8 cellular contexts compared by ENCODE assay signal in genomic region chr2:88600038-88600465, GRCh38. TPM values are rescaled to one million over a fixed set of nuclear protein-coding genes. Genes with fewer than 3 reads are reported as not detected.
DNase-seq lines count a peak whose midpoint lies in the region; ATAC-seq and TF ChIP-seq lines count a peak whose summit lies in the region.

No MANE protein-coding gene starts in this region.

- 6 to 24% methylated on average over 4 of the region's 4 CpGs for WGBS in sigmoid colon, 2 donors

- H3K4me1 ChIP-seq in DOHH2 (ENCODE audit: control insufficient read depth, low read length) (peaks cover 98% of the 10 kb centered on the region), Panc1 (ENCODE audit: control insufficient read depth, insufficient read depth, low read length) (peaks cover 10% of the 10 kb centered on the region), cardiac muscle cell (ENCODE audit: low read depth) (peaks cover 14% of the 10 kb centered on the region), sigmoid colon (peaks cover 0 to 32% (median 13%) of the 10 kb centered on the region in 4 donors)

- peaks cover 93% of the 10 kb centered on the region for H3K79me2 ChIP-seq in DOHH2 (ENCODE audit: control insufficient read depth, low read length)

- H3K27ac Mint-ChIP-seq in activated naive CD8-positive, alpha-beta T cell, result peak overlapping the region; percentile 19

- no peak overlapping the region for H3K4me3 Mint-ChIP-seq in activated naive CD8-positive, alpha-beta T cell

- no peaks in the 10 kb centered on the region for H4K20me1 ChIP-seq in DOHH2 (ENCODE audit: control insufficient read depth, insufficient read depth, low read depth, low read length)

- H3K9me2 ChIP-seq in DOHH2 (replicated peaks; ENCODE audit: control insufficient read depth, low read length), result no peaks in the 10 kb centered on the region

- TF ChIP-seq CTCF in DOHH2 (IDR thresholded peaks at IDR 0.05; ENCODE audit: low read depth, low read length, poor library complexity, severe bottlenecking) (no peak), HL-60 (IDR thresholded peaks at IDR 0.05; ENCODE audit: insufficient read depth, low read length) (no peak), Panc1 (IDR thresholded peaks at IDR 0.05) (no peak), cardiac muscle cell (IDR thresholded peaks at IDR 0.05; ENCODE audit: low read depth, low read length) (no peak), sigmoid colon (IDR thresholded peaks at IDR 0.05) (no peak)

- TF ChIP-seq EP300 in sigmoid colon (IDR thresholded peaks at IDR 0.05), result no peak

- POLR2A ChIA-PET in Panc1 (lab: Charles Lee), result interaction anchor here (0.7 kb wide), 1 partner anchor 85 kb away, joined by 4 read pairs; no protein-coding TSS in a partner anchor

- peak overlapping the region; percentile 63 for H3K4me3 ChIP-seq in DOHH2 (ENCODE audit: low read length)
- no peak overlapping the region for H3K4me3 ChIP-seq in HL-60 (replicated peaks; ENCODE audit: insufficient read depth, low read length)
- H3K4me3 ChIP-seq in Panc1 (ENCODE audit: low read depth in 2 of 2, low read length in 2 of 2), result no peak overlapping the region
- H3K4me3 ChIP-seq in cardiac muscle cell, result no peak overlapping the region
- H3K4me3 ChIP-seq in sigmoid colon, result no peak overlapping the region

- H3K9me3 Mint-ChIP-seq in activated naive CD8-positive, alpha-beta T cell (ENCODE audit: low read depth), result no peaks in the 10 kb centered on the region

- H3K9me3 ChIP-seq in DOHH2 (ENCODE audit: control insufficient read depth, insufficient read depth, low read length), result no peaks in the 10 kb centered on the region
- no peaks in the 10 kb centered on the region for H3K9me3 ChIP-seq in Panc1 (ENCODE audit: control insufficient read depth, insufficient read depth, low read depth, low read length)
- H3K9me3 ChIP-seq in cardiac muscle cell (ENCODE audit: low read depth), result no peaks in the 10 kb centered on the region
- no peaks in the 10 kb centered on the region for H3K9me3 ChIP-seq in sigmoid colon

- in situ Hi-C loops in Panc1 (cut with HindIII; ENCODE audit: low pct_unique_long_range_greater_than_20kb, low sequenced_read_pairs), result no loop called here

- H3K27me3 ChIP-seq in DOHH2 (ENCODE audit: control insufficient read depth, low read length), result no peaks in the 10 kb centered on the region
- no peaks in the 10 kb centered on the region for H3K27me3 ChIP-seq in HL-60 (ENCODE audit: insufficient read depth, poor library complexity, severe bottlenecking)
- no peaks in the 10 kb centered on the region for H3K27me3 ChIP-seq in Panc1 (ENCODE audit: control insufficient read depth, insufficient read depth, low read length)
- H3K27me3 ChIP-seq in cardiac muscle cell, result no peaks in the 10 kb centered on the region
- H3K27me3 ChIP-seq in sigmoid colon, result no peaks in the 10 kb centered on the region

- intact Hi-C loops in Panc1 (cut with micrococcal nuclease; ENCODE audit: unreplicated experiment) (no loop called here), sigmoid colon (cut with DNase I) (no loop called here)

- peak overlapping the region; percentile 96 for H3K27ac ChIP-seq in DOHH2 (ENCODE audit: low read depth, low read length)
- no peak overlapping the region for H3K27ac ChIP-seq in HL-60 (replicated peaks)
- H3K27ac ChIP-seq in Panc1 (ENCODE audit: low read length), result no peak overlapping the region
- H3K27ac ChIP-seq in cardiac muscle cell, result peak overlapping the region; percentile 43
- peak overlapping the region in 3 of 4 donors; percentile 45 to 65 (median 53) for H3K27ac ChIP-seq in sigmoid colon

- no TSS peak for BruUV-seq in Panc1 (replicated peaks; lab: Mats Ljungman, UMichigan)

- H3K27me3 Mint-ChIP-seq in activated naive CD8-positive, alpha-beta T cell, result no peaks in the 10 kb centered on the region

- DNase-seq in HL-60 (ENCODE audit: low read depth in 1 of 2, low spot score in 1 of 2) (peak; percentile 13 to 16), Panc1 (ENCODE audit: low read depth, low spot score) (peak; percentile 99), cardiac muscle cell (ENCODE audit: low read depth in 1 of 2, low spot score in 1 of 2) (peak; percentile 37 to 93), sigmoid colon (no peak), ecto neural progenitor cell (ENCODE audit: low spot score) (no peak)

- CTCF ChIA-PET in Panc1 (lab: Charles Lee), result no interaction called here

- peaks cover 48% of the 10 kb centered on the region for H3K4me1 Mint-ChIP-seq in activated naive CD8-positive, alpha-beta T cell (ENCODE audit: low read depth)

- H3K36me3 ChIP-seq in DOHH2 (ENCODE audit: control insufficient read depth, low read length) (peaks cover 71% of the 10 kb centered on the region), Panc1 (ENCODE audit: control insufficient read depth, insufficient read depth, low read length) (no peaks in the 10 kb centered on the region), cardiac muscle cell (no peaks in the 10 kb centered on the region), sigmoid colon (no peaks in the 10 kb centered on the region)

- TF ChIP-seq POLR2A in sigmoid colon (IDR thresholded peaks at IDR 0.05), result no peak

- ATAC-seq in GM21423 (IDR thresholded peaks at IDR 0.05; ENCODE audit: unreplicated experiment) (peak; percentile 99), Panc1 (peak; percentile 98)

- H3K4me2 ChIP-seq in DOHH2 (ENCODE audit: low read length), result peak overlapping the region; percentile 77

- H3F3A ChIP-seq in DOHH2 (ENCODE audit: control insufficient read depth, insufficient read depth), result peaks cover 35% of the 10 kb centered on the region

- peaks cover 2% of the 10 kb centered on the region for H3K36me3 Mint-ChIP-seq in activated naive CD8-positive, alpha-beta T cell

RNA-seq across cellular contexts. Expression of gene EIF2AK3, which starts 27.2 kb away (rescaled TPM):
- 11.3 TPM for total RNA-seq in Panc1 (2021; ENCODE audit: unreplicated experiment)
- polyA plus RNA-seq in Panc1 (2012; ENCODE audit: insufficient read length), result 8.7 TPM
- total RNA-seq in cardiac muscle cell, result 9.0 and 14.1 TPM in 2 replicates
- 6.4 and 8.1 TPM in 2 replicates for polyA plus RNA-seq in cardiac muscle cell
- total RNA-seq in sigmoid colon, result 10 to 100 TPM in 2 of 4 donors, 1 to 10 TPM in 2; 7.1 to 16.6 (median 10.4) TPM
- 10 to 100 TPM in 1 of 3 donors, 1 to 10 TPM in 2; 3.0 to 13.6 (median 5.5) TPM for polyA plus RNA-seq in sigmoid colon

Comparison
In these comparisons a context has a peak if more than half of its experiments do, and no peak if none do; other contexts are left out.
1. H3K27ac ChIP-seq: peak in DOHH2 (single experiment), cardiac muscle cell (single experiment) and sigmoid colon (3 of 4); none in HL-60 (single experiment) and Panc1 (single experiment).
2. DNase-seq: peak in HL-60 (2 of 2), Panc1 (single experiment) and cardiac muscle cell (2 of 2); none in sigmoid colon (single experiment) and ecto neural progenitor cell (single experiment).